Comparison of ENCODE assay signal across 8 cellular contexts in genomic region chr2:189580267-189580661, GRCh38. TPM values are rescaled to one million over a fixed set of nuclear protein-coding genes. Genes with fewer than 3 reads are reported as not detected.
DNase-seq lines count a peak whose midpoint lies in the region; ATAC-seq and TF ChIP-seq lines count a peak whose summit lies in the region.

No MANE protein-coding gene starts in this region.

- no peak for TF ChIP-seq EP300 in esophagus muscularis mucosa (IDR thresholded peaks at IDR 0.05)

- H3K4me1 Mint-ChIP-seq in naive B cell = peaks cover 20 to 22% (median 21%) of the 10 kb centered on the region in 3 donors

- ATAC-seq in GM18909 (IDR thresholded peaks at IDR 0.05; ENCODE audit: poor library complexity, unreplicated experiment) (peak; percentile 36), naive B cell (ENCODE audit: low read depth in 2 of 2) (peak; percentile 21 to 31), HG02763 (IDR thresholded peaks at IDR 0.05; ENCODE audit: unreplicated experiment) (no peak), HG03469 (IDR thresholded peaks at IDR 0.05; ENCODE audit: unreplicated experiment) (no peak)

- H3K4me1 ChIP-seq in esophagus muscularis mucosa (peaks cover 43 to 60% (median 58%) of the 10 kb centered on the region in 4 donors), uterus (peaks cover 0 to 2% of the 10 kb centered on the region in 2 donors)

- H3K4me3 Mint-ChIP-seq in naive B cell = peak overlapping the region; percentile 73 to 95 (median 87)

- no peak for TF ChIP-seq POLR2A in esophagus muscularis mucosa (IDR thresholded peaks at IDR 0.05; ENCODE audit: low read depth)
- no peak for TF ChIP-seq POLR2A in uterus (IDR thresholded peaks at IDR 0.05)

- H3K27me3 Mint-ChIP-seq in naive B cell = peaks cover 45 to 56% (median 45%) of the 10 kb centered on the region in 3 donors

- TF ChIP-seq CTCF in esophagus muscularis mucosa (IDR thresholded peaks at IDR 0.05) (no peak), uterus (IDR thresholded peaks at IDR 0.05) (no peak)

- whole genome bisulfite sequencing in esophagus muscularis mucosa = 3% methylated on average over 13 of the region's 13 CpGs

- no peak overlapping the region for H3K27ac Mint-ChIP-seq in naive B cell

- H3K27ac ChIP-seq in esophagus muscularis mucosa (replicated peaks in 1 of 4) = peak overlapping the region; percentile 87 to 95 (median 92)
- peak overlapping the region; percentile 94 to 98 for H3K27ac ChIP-seq in uterus

- H3K4me3 ChIP-seq in esophagus muscularis mucosa = peak overlapping the region; percentile 70 to 83 (median 79)
- H3K4me3 ChIP-seq in uterus = peak overlapping the region; percentile 56 to 80

- DNase-seq in HUDEP-2 (lab: John Stamatoyannopoulos, UW; ENCODE audit: unreplicated experiment in 76 of 76) = peak in 46 of 76 experiments; percentile 15 to 67 (median 42)
- peak; percentile 42 for DNase-seq in activated CD4-positive, alpha-beta T cell treated with anti-CD3 and anti-CD28 coated beads for 48 hours
- no peak for DNase-seq in esophagus muscularis mucosa (ENCODE audit: extremely low spot score)
- DNase-seq in naive B cell = no peak
- DNase-seq in uterus = peak; percentile 31 to 38

- no peaks in the 10 kb centered on the region for H3K9me3 Mint-ChIP-seq in naive B cell

- intact Hi-C loops in esophagus muscularis mucosa (cut with DNase I) (no loop called here), uterus (cut with DNase I; ENCODE audit: low total_unique reads) (no loop called here)

- H3K36me3 ChIP-seq in esophagus muscularis mucosa = peaks cover 0 to 7% (median 2%) of the 10 kb centered on the region in 4 donors
- H3K36me3 ChIP-seq in uterus = no peaks in the 10 kb centered on the region

- H3K27me3 ChIP-seq in esophagus muscularis mucosa (no peaks in the 10 kb centered on the region), uterus (no peaks in the 10 kb centered on the region)

- H3K36me3 Mint-ChIP-seq in naive B cell = no peaks in the 10 kb centered on the region

- no peaks in the 10 kb centered on the region for H3K9me3 ChIP-seq in esophagus muscularis mucosa
- no peaks in the 10 kb centered on the region for H3K9me3 ChIP-seq in uterus

RNA-seq across cellular contexts. Expression of gene SLC40A1, which starts 0.3 kb away (rescaled TPM):
- total RNA-seq in esophagus muscularis mucosa = 10 to 100 TPM; 35.3 to 80.9 (median 40.8) TPM
- 1 to 10 TPM; 1.9 to 7.2 (median 3.3) TPM for polyA plus RNA-seq in naive B cell (ENCODE audit: low read depth in 6 of 6)
- total RNA-seq in uterus = 100 to 1,000 TPM in 3 of 4 donors, 10 to 100 TPM in 1; 87.1 to 252 (median 176) TPM

Comparison
In these comparisons a context has a peak if more than half of its experiments do, and no peak if none do; other contexts are left out.
1. ATAC-seq: peak in GM18909 (single experiment) and naive B cell (2 of 2); none in HG02763 (single experiment) and HG03469 (single experiment).
2. DNase-seq: peak in HUDEP-2 (46 of 76), activated CD4-positive, alpha-beta T cell treated with anti-CD3 and anti-CD28 coated beads for 48 hours (single experiment) and uterus (2 of 2); none in esophagus muscularis mucosa (single experiment) and naive B cell (single experiment).